In genomic region chr10:27241640-27242472, GRCh38 we compare ENCODE assay signal across 8 cellular contexts. TPM values are rescaled to one million over a fixed set of nuclear protein-coding genes. Genes with fewer than 3 reads are reported as not detected.
A peak's percentile ranks its signal among the peaks of the same experiment; 100 is the strongest.
DNase-seq lines count a peak whose midpoint lies in the region; ATAC-seq lines count a peak whose summit lies in the region.

No MANE protein-coding gene starts in this region.

- H3K4me3 Mint-ChIP-seq in activated CD4-positive, alpha-beta T cell treated with anti-CD3 and anti-CD28 coated beads for 36 hours = peak overlapping the region; percentile 98

- no peaks in the 10 kb centered on the region for H3K27me3 ChIP-seq in BLaER1

- intact Hi-C loops in activated CD4-positive, alpha-beta T cell treated with anti-CD3 and anti-CD28 coated beads for 36 hours (cut with DNase I, micrococcal nuclease) = loop anchor here (1.0 to 5.0 kb wide), 13 partner anchors 15 to 1435 kb away; partner anchors contain the start of genes MASTL (in 2 of the 2), ANKRD26 (in 1 of the 2), BAMBI (in 1 of the 2) and PDSS1 (in 1 of the 2)
- intact Hi-C loops in left colon (cut with DNase I, micrococcal nuclease) = no loop called here

- H3K36me3 ChIP-seq in BLaER1 = no peaks in the 10 kb centered on the region

- peaks cover 28% of the 10 kb centered on the region for H3K4me1 Mint-ChIP-seq in activated CD4-positive, alpha-beta T cell treated with anti-CD3 and anti-CD28 coated beads for 36 hours

- peak overlapping the region; percentile 100 for H3K27ac Mint-ChIP-seq in activated CD4-positive, alpha-beta T cell treated with anti-CD3 and anti-CD28 coated beads for 36 hours

- H3K4me1 ChIP-seq in BLaER1 = peaks cover 29% of the 10 kb centered on the region

- peak overlapping the region; percentile 91 for H3K9ac ChIP-seq in BLaER1

- no peaks in the 10 kb centered on the region for H3K9me3 ChIP-seq in BLaER1

- POLR2A ChIA-PET in activated CD4-positive, alpha-beta T cell treated with anti-CD3 and anti-CD28 coated beads for 36 hours (lab: Charles Lee) = interaction anchor here (0.5 to 2.8 kb wide), 8 partner anchors 9 to 361 kb away, joined by 3 to 10 read pairs (median 4); partner anchors contain the start of gene YME1L1

- H3K36me3 Mint-ChIP-seq in activated CD4-positive, alpha-beta T cell treated with anti-CD3 and anti-CD28 coated beads for 36 hours (ENCODE audit: low read depth) = peaks cover 23% of the 10 kb centered on the region

- no peaks in the 10 kb centered on the region for H4K20me1 ChIP-seq in BLaER1

- no peaks in the 10 kb centered on the region for H3K27me3 Mint-ChIP-seq in activated CD4-positive, alpha-beta T cell treated with anti-CD3 and anti-CD28 coated beads for 36 hours

- H3K9me3 Mint-ChIP-seq in activated CD4-positive, alpha-beta T cell treated with anti-CD3 and anti-CD28 coated beads for 36 hours (ENCODE audit: low read depth) = no peaks in the 10 kb centered on the region

- CTCF ChIA-PET in activated CD4-positive, alpha-beta T cell treated with anti-CD3 and anti-CD28 coated beads for 36 hours (lab: Charles Lee) = interaction anchor here (1.1 to 2.8 kb wide), 3 partner anchors 10 to 88 kb away, joined by 3 to 18 read pairs (median 4); partner anchors contain the start of gene YME1L1

- H3K27ac ChIP-seq in BLaER1 = peak overlapping the region; percentile 93
- peak overlapping the region; percentile 97 for H3K27ac ChIP-seq in cingulate gyrus (ENCODE audit: low read depth, low read length)

- H3K4me2 ChIP-seq in BLaER1 = peak overlapping the region; percentile 99

- peak; percentile 72 for ATAC-seq in HG03439 (IDR thresholded peaks at IDR 0.05; ENCODE audit: unreplicated experiment)
- ATAC-seq in activated CD4-positive, alpha-beta T cell treated with anti-CD3 and anti-CD28 coated beads for 36 hours = peak; percentile 71
- peak; percentile 79 for ATAC-seq in left colon

- H3K4me3 ChIP-seq in BLaER1 = peak overlapping the region; percentile 87

- peak; percentile 67 for DNase-seq in GM19238 (ENCODE audit: insufficient read length, low spot score)
- peak; percentile 88 for DNase-seq in NCI-H460 (ENCODE audit: extremely low read depth, low read depth)
- DNase-seq in activated CD4-positive, alpha-beta T cell treated with anti-CD3 and anti-CD28 coated beads for 36 hours = peak; percentile 94
- DNase-seq in left colon = peak; percentile 93 to 94
- peak; percentile 75 to 83 for DNase-seq in stimulated activated CD4-positive, alpha-beta T cell treated with anti-CD3 and anti-CD28 coated beads, Interleukin-1b, Interleukin-23, amount 100 ng/mL, for 4 hours (ENCODE audit: low read depth in 2 of 2)

RNA-seq across cellular contexts. Expression of gene ACBD5, which starts 1.3 kb away (rescaled TPM):
- total RNA-seq in NCI-H460 (2014; rRNA removed; shearing (Covaris generic)) = 25.7 and 30.9 TPM in 2 replicates
- 12.9 and 18.1 TPM in 2 replicates for polyA plus RNA-seq in NCI-H460 (2014; cell fraction: nucleus; rRNA removed)
- total RNA-seq in activated CD4-positive, alpha-beta T cell treated with anti-CD3 and anti-CD28 coated beads for 36 hours = 10 to 100 TPM; 10.6 to 14.8 TPM
- 10 to 100 TPM; 36.3 to 39.4 TPM for total RNA-seq in left colon

Comparison
In these comparisons a context has a peak if more than half of its experiments do, and no peak if none do; other contexts are left out.
1. Peak in every context shown above with its lines: DNase-seq, ATAC-seq, H3K4me3 ChIP-seq and H3K27ac ChIP-seq.
2. intact Hi-C loops: an anchor here in activated CD4-positive, alpha-beta T cell treated with anti-CD3 and anti-CD28 coated beads for 36 hours (1.0 to 5.0 kb wide); none called in left colon.